29 cellular contexts compared by ENCODE assay signal in the genomic region with DNA sequence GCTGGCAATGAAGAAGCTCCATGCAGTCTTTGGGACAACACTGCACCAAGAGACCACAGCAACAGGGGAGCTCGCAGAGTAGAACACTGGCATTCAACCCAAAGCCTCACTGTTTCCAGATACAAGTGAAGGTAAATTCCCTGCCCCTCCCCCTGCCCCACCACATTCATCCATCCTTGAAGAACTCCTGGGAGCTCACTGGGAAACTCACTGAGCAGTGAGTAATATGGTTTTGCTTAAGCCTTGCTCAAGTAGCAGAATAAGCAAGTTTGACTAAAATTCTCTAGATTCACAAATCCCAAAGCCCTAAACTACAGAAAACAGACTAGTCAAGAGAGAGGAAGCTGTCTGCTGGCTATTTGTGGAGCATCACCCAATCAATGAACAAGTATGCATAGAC.
A peak's percentile ranks its signal among the peaks of the same experiment; 100 is the strongest.
DNase-seq lines count a peak whose midpoint lies in the region; ATAC-seq and TF ChIP-seq lines count a peak whose summit lies in the region.
"Had no signal": no experiment of that assay in that cellular context is flagged by ENCODE, and none has a peak within 500 bp of the region (broad histone marks: within the 10 kb centered on the region; RNA-seq: fewer than 3 reads in every experiment).

No MANE protein-coding gene starts in this region.

- DNase-seq in A172 (ENCODE audit: low spot score), result peak; percentile 18
- peak; percentile 31 for DNase-seq in GM04503 (ENCODE audit: low read depth)
- peak; percentile 60 for DNase-seq in amniotic epithelial cell (ENCODE audit: low read depth)
- peak; percentile 21 for DNase-seq in hepatic stellate cell (ENCODE audit: low spot score)
- no peak for DNase-seq in stimulated activated CD4-positive, alpha-beta T cell treated with anti-CD3 and anti-CD28 coated beads, Interleukin-4, amount 100 ng/mL, for 4 hours
- DNase-seq in stimulated activated effector memory CD8-positive, alpha-beta T cell treated with anti-CD3 and anti-CD28 coated beads, Interleukin-12 subunit alpha, Interleukin-12 subunit beta, amount 100 ng/mL, for 72 hours (ENCODE audit: low spot score in 2 of 2), result no peak
- DNase-seq in BE2C, result no peak
- DNase-seq: 8988T; activated CD4-positive, CD25-positive, alpha-beta regulatory T cell; activated CD8-positive, alpha-beta memory T cell treated with anti-CD3 and anti-CD28 coated beads, Interleukin-2, amount 10 ng/mL, durations not matched to agents 7 days and 5 days; activated naive CD4-positive, alpha-beta T cell treated with anti-CD3 and anti-CD28 coated beads for 36 hours; adrenal gland; cortex of kidney; esophagus squamous epithelium; left ventricle myocardium superior; naive thymus-derived CD4-positive, alpha-beta T cell; NCI-H1105 treated with DMSO at 0.1 percent for 48 hours; NCI-H2081; NCI-H2227 treated with DMSO at 0.1 percent for 48 hours; NCI-H526 treated with DMSO at 0.1 percent for 48 hours; occipital lobe; SIG-M5; stimulated activated CD8-positive, alpha-beta memory T cell treated with anti-CD3 and anti-CD28 coated beads, Interleukin-4, amount 100 ng/mL, for 48 hours; stomach; T1000; tibial artery had no signal

- no peaks in the 10 kb centered on the region; the same call in 1 of the 2 replicates for H3K27me3 ChIP-seq in BE2C
- H3K27me3 ChIP-seq: adrenal gland, tibial artery had no signal

- no peaks in the 10 kb centered on the region for H3K4me1 ChIP-seq in BE2C
- H3K4me1 ChIP-seq: adrenal gland, esophagus squamous epithelium, tibial artery had no signal

- H3K4me3 ChIP-seq in BE2C (ENCODE audit: low read depth, low read length), result no peak overlapping the region
- H3K4me3 ChIP-seq: adrenal gland, esophagus squamous epithelium, K562, stomach, tibial artery had no signal

- H3K27ac Mint-ChIP-seq in stimulated activated effector memory CD8-positive, alpha-beta T cell treated with anti-CD3 and anti-CD28 coated beads, Interleukin-12 subunit alpha, Interleukin-12 subunit beta, amount 100 ng/mL, for 72 hours, result no peak overlapping the region
- H3K27ac Mint-ChIP-seq: activated CD8-positive, alpha-beta memory T cell treated with anti-CD3 and anti-CD28 coated beads, Interleukin-2, amount 10 ng/mL, durations not matched to agents 7 days and 5 days; activated naive CD4-positive, alpha-beta T cell treated with anti-CD3 and anti-CD28 coated beads for 36 hours; mesothelial cell of epicardium; naive thymus-derived CD4-positive, alpha-beta T cell had no signal

- no peak for ATAC-seq in stimulated activated effector memory CD8-positive, alpha-beta T cell treated with anti-CD3 and anti-CD28 coated beads, Interleukin-12 subunit alpha, Interleukin-12 subunit beta, amount 100 ng/mL, for 72 hours
- no peak for ATAC-seq in GM19463 (IDR thresholded peaks at IDR 0.05; ENCODE audit: unreplicated experiment)
- ATAC-seq: activated CD8-positive, alpha-beta memory T cell treated with anti-CD3 and anti-CD28 coated beads, Interleukin-2, amount 10 ng/mL, durations not matched to agents 7 days and 5 days; K562; left ventricle myocardium superior; naive thymus-derived CD4-positive, alpha-beta T cell had no signal

- H3K9me3 Mint-ChIP-seq in stimulated activated effector memory CD8-positive, alpha-beta T cell treated with anti-CD3 and anti-CD28 coated beads, Interleukin-12 subunit alpha, Interleukin-12 subunit beta, amount 100 ng/mL, for 72 hours, result no peaks in the 10 kb centered on the region
- H3K9me3 Mint-ChIP-seq: activated naive CD4-positive, alpha-beta T cell treated with anti-CD3 and anti-CD28 coated beads for 36 hours; mesothelial cell of epicardium; naive thymus-derived CD4-positive, alpha-beta T cell had no signal

- H3K4me1 Mint-ChIP-seq in stimulated activated effector memory CD8-positive, alpha-beta T cell treated with anti-CD3 and anti-CD28 coated beads, Interleukin-12 subunit alpha, Interleukin-12 subunit beta, amount 100 ng/mL, for 72 hours, result peaks cover under 1% of the 10 kb centered on the region

- no peak overlapping the region for H3K4me3 Mint-ChIP-seq in stimulated activated effector memory CD8-positive, alpha-beta T cell treated with anti-CD3 and anti-CD28 coated beads, Interleukin-12 subunit alpha, Interleukin-12 subunit beta, amount 100 ng/mL, for 72 hours
- H3K4me3 Mint-ChIP-seq: activated CD8-positive, alpha-beta memory T cell treated with anti-CD3 and anti-CD28 coated beads, Interleukin-2, amount 10 ng/mL, durations not matched to agents 7 days and 5 days; activated naive CD4-positive, alpha-beta T cell treated with anti-CD3 and anti-CD28 coated beads for 36 hours; mesothelial cell of epicardium; naive thymus-derived CD4-positive, alpha-beta T cell had no signal

- no peak for TF ChIP-seq CTCF in BE2C (IDR thresholded peaks at IDR 0.05; ENCODE audit: low read depth, low read length)

- H3K36me3 Mint-ChIP-seq in stimulated activated effector memory CD8-positive, alpha-beta T cell treated with anti-CD3 and anti-CD28 coated beads, Interleukin-12 subunit alpha, Interleukin-12 subunit beta, amount 100 ng/mL, for 72 hours, result no peaks in the 10 kb centered on the region
- H3K36me3 Mint-ChIP-seq: activated CD8-positive, alpha-beta memory T cell treated with anti-CD3 and anti-CD28 coated beads, Interleukin-2, amount 10 ng/mL, durations not matched to agents 7 days and 5 days; mesothelial cell of epicardium; naive thymus-derived CD4-positive, alpha-beta T cell had no signal

- H3K36me3 ChIP-seq in BE2C, result no peaks in the 10 kb centered on the region
- H3K36me3 ChIP-seq: adrenal gland, esophagus squamous epithelium, stomach, tibial artery had no signal

- no peaks in the 10 kb centered on the region for H3K9me3 ChIP-seq in BE2C
- H3K9me3 ChIP-seq: adrenal gland, esophagus squamous epithelium, stomach, tibial artery had no signal

Comparison
In these comparisons a context has a peak if more than half of its experiments do, and no peak if none do; other contexts are left out.
1. DNase-seq: peak in A172 (single experiment), GM04503 (single experiment), amniotic epithelial cell (single experiment) and hepatic stellate cell (single experiment); none in stimulated activated CD4-positive, alpha-beta T cell treated with anti-CD3 and anti-CD28 coated beads, Interleukin-4, amount 100 ng/mL, for 4 hours (0 of 2), stimulated activated effector memory CD8-positive, alpha-beta T cell treated with anti-CD3 and anti-CD28 coated beads, Interleukin-12 subunit alpha, Interleukin-12 subunit beta, amount 100 ng/mL, for 72 hours (0 of 2) and BE2C (single experiment).